ENCODE assay signal across 2 cellular contexts in genomic region chr6:95209007-95209406, GRCh38.
TF ChIP-seq lines count a peak whose summit lies in the region.

No MANE protein-coding gene starts in this region.

TF ChIP-seq in HepG2, 621 proteins besides CTCF, POLR2A, EP300 and RAD21:
- TF ChIP-seq MAFF (IDR thresholded peaks at IDR 0.05; ENCODE audit: low read depth, low read length) (peak; percentile 86), ZNF770 (CRISPR knock-in tag; IDR thresholded peaks at IDR 0.05) (no peak), MAFK (conservative IDR thresholded peaks at IDR 0.05 in 1 of 2, IDR thresholded peaks at IDR 0.05 in 1 of 2; ENCODE audit: low read length in 2 of 2) (peak; percentile 80 to 89)

TF ChIP-seq in K562, 482 proteins besides CTCF, POLR2A, EP300 and RAD21:
- TF ChIP-seq EGR1 (conservative IDR thresholded peaks at IDR 0.05) (no peak), SETDB1 (IDR thresholded peaks at IDR 0.05; ENCODE audit: low read length) (no peak), MAFF (IDR thresholded peaks at IDR 0.05; ENCODE audit: low read length) (peak; percentile 39), MAFK (IDR thresholded peaks at IDR 0.05; ENCODE audit: low read length) (peak; percentile 52; the same call in 1 of the 2 replicates), CCNT2 (IDR thresholded peaks at IDR 0.05; ENCODE audit: borderline replicate concordance, extremely low read depth, insufficient read length, low read depth, low read length) (no peak), PRPF4 (IDR thresholded peaks at IDR 0.05; ENCODE audit: insufficient read depth, low read depth, low read length, poor library complexity, severe bottlenecking) (no peak), CBFA2T3 (IDR thresholded peaks at IDR 0.05) (no peak), MED1 (CRISPR knock-in tag; IDR thresholded peaks at IDR 0.05; ENCODE audit: borderline replicate concordance) (no peak), SMAD1 (IDR thresholded peaks at IDR 0.05; ENCODE audit: low read depth, low read length, partially characterized antibody) (no peak), ZNF316 (IDR thresholded peaks at IDR 0.05) (peak; percentile 23; the same call in 1 of the 2 replicates), ETS1 (conservative IDR thresholded peaks at IDR 0.05; ENCODE audit: control insufficient read depth, low read depth, low read length) (no peak)
